ENCODE assay signal across 17 cellular contexts in the genomic region with DNA sequence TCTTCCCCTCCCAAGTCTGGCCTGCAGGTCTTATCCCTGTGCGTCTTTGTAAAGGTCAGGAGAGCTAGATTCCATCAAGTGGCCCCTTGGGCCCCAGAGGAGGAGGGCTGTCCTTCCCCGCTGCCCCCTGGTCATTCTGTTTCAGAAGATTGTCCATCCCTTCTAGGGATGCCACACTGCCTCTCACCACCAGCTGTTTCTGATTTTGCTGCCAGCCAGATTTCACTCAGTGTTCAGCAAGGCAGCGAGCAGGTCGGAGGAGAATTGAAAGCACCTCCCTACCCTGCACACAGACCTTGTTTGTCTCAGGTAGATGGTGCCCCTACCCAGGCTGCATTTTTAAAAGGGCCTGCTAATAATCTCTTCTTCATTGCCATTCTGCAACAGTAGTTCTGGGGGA. TPM values are rescaled to one million over a fixed set of nuclear protein-coding genes. Genes with fewer than 3 reads are reported as not detected.
A peak's percentile ranks its signal among the peaks of the same experiment; 100 is the strongest.
DNase-seq lines count a peak whose midpoint lies in the region; ATAC-seq and TF ChIP-seq lines count a peak whose summit lies in the region.
"Had no signal": no experiment of that assay in that cellular context is flagged by ENCODE, and none has a peak within 500 bp of the region (broad histone marks: within the 10 kb centered on the region; RNA-seq: fewer than 3 reads in every experiment).

No MANE protein-coding gene starts in this region.

- H3K4me3 ChIP-seq in BLaER1 (no peak overlapping the region), adipocyte (ENCODE audit: low read length) (no peak overlapping the region), mesodermal cell (ENCODE audit: extremely low read depth, insufficient read depth, low read length, poor library complexity, severe bottlenecking) (no peak overlapping the region), upper lobe of left lung (no peak overlapping the region)
- H3K4me3 ChIP-seq: GM23338 had no signal

- H3K27ac ChIP-seq in BLaER1 (no peak overlapping the region), mesodermal cell (ENCODE audit: low read depth, low read length, severe bottlenecking) (peak overlapping the region; percentile 10), upper lobe of left lung (no peak overlapping the region)

- H3K9me3 Mint-ChIP-seq in HFFc6 = no peaks in the 10 kb centered on the region
- H3K9me3 Mint-ChIP-seq: CD4-positive, CD25-positive, alpha-beta regulatory T cell; CD8-positive, alpha-beta memory T cell; GM23338 had no signal

- H3K4me1 ChIP-seq in BLaER1 (peaks cover 14% of the 10 kb centered on the region), adipocyte (ENCODE audit: control insufficient read depth, insufficient read depth, low read length) (no peaks in the 10 kb centered on the region), mesodermal cell (ENCODE audit: control insufficient read depth, insufficient read depth, low read length, poor library complexity, severe bottlenecking) (peaks cover 23% of the 10 kb centered on the region), upper lobe of left lung (no peaks in the 10 kb centered on the region)

- no peak for DNase-seq in HFFc6
- DNase-seq in adipocyte (ENCODE audit: low read depth) = peak; percentile 23
- no peak for DNase-seq in mesenteric fat pad (ENCODE audit: low spot score)
- DNase-seq in upper lobe of left lung = no peak
- DNase-seq in NCI-H69 (lab: John Stamatoyannopoulos, UW) = no peak
- DNase-seq: 8988T; C1 segment of cervical spinal cord; CD4-positive, CD25-positive, alpha-beta regulatory T cell; CD8-positive, alpha-beta memory T cell; COR-L47; DMS 273 treated with DMSO at 0.1 percent for 48 hours; DMS53; DND-41 had no signal

- TF ChIP-seq CTCF in HFFc6 (IDR thresholded peaks at IDR 0.05) (no peak), upper lobe of left lung (IDR thresholded peaks at IDR 0.05) (no peak)

- no peak overlapping the region; the same call in 1 of the 2 replicates for H3K9ac ChIP-seq in BLaER1
- H3K9ac ChIP-seq in adipocyte (ENCODE audit: low read length) = no peak overlapping the region

- peaks cover 2% of the 10 kb centered on the region; the same call in 1 of the 2 replicates for H3K27me3 Mint-ChIP-seq in HFFc6 (ENCODE audit: insufficient read depth)
- H3K27me3 Mint-ChIP-seq: CD4-positive, CD25-positive, alpha-beta regulatory T cell; CD8-positive, alpha-beta memory T cell had no signal

- no peaks in the 10 kb centered on the region for H3K27me3 ChIP-seq in BLaER1
- no peaks in the 10 kb centered on the region for H3K27me3 ChIP-seq in adipocyte (replicated peaks; ENCODE audit: control insufficient read depth, insufficient read depth, low read length)
- no peaks in the 10 kb centered on the region for H3K27me3 ChIP-seq in upper lobe of left lung

- peak overlapping the region; percentile 58 for H3K4me3 Mint-ChIP-seq in HFFc6
- H3K4me3 Mint-ChIP-seq: CD8-positive, alpha-beta memory T cell; GM23338 had no signal

- no peaks in the 10 kb centered on the region for H3K9me3 ChIP-seq in BLaER1
- no peaks in the 10 kb centered on the region for H3K9me3 ChIP-seq in adipocyte (ENCODE audit: control insufficient read depth, low read length)
- no peaks in the 10 kb centered on the region for H3K9me3 ChIP-seq in mesodermal cell (ENCODE audit: control insufficient read depth, low read length)
- H3K9me3 ChIP-seq in upper lobe of left lung = no peaks in the 10 kb centered on the region

- TF ChIP-seq POLR2A in upper lobe of left lung (IDR thresholded peaks at IDR 0.05) = no peak

- peaks cover 34% of the 10 kb centered on the region for H3K4me1 Mint-ChIP-seq in HFFc6 (ENCODE audit: low read depth)
- H3K4me1 Mint-ChIP-seq: CD8-positive, alpha-beta memory T cell; GM23338 had no signal

- 98 to 100% methylated on average over 3 to 4 of the region's 4 CpGs for WGBS in mesodermal cell (ENCODE audit: insufficient coverage in 2 of 2), 2 experiments
- WGBS in upper lobe of left lung, 2 donors = 95 to 96% methylated on average over 4 of the region's 4 CpGs

- no peak for TF ChIP-seq EP300 in upper lobe of left lung (IDR thresholded peaks at IDR 0.05)

- H3K27ac Mint-ChIP-seq in HFFc6 = peak overlapping the region; percentile 94
- H3K27ac Mint-ChIP-seq: GM23338 had no signal

- peaks cover 10% of the 10 kb centered on the region; the same call in 1 of the 2 replicates for H4K20me1 ChIP-seq in BLaER1

- H3K36me3 ChIP-seq in BLaER1 (peaks cover 85% of the 10 kb centered on the region), adipocyte (ENCODE audit: control insufficient read depth, insufficient read depth, low read length, severe bottlenecking) (peaks cover 89% of the 10 kb centered on the region), mesodermal cell (ENCODE audit: control insufficient read depth, insufficient read depth, low read length) (peaks cover 74% of the 10 kb centered on the region), upper lobe of left lung (peaks cover 7 to 95% (median 68%) of the 10 kb centered on the region in 4 donors)

- ATAC-seq in upper lobe of left lung (ENCODE audit: low FRiP score in 2 of 2) = no peak
- no peak for ATAC-seq in HG02642 (IDR thresholded peaks at IDR 0.05; ENCODE audit: poor library complexity, unreplicated experiment)
- ATAC-seq: GM23338 had no signal

- H3K4me2 ChIP-seq in BLaER1 = peak overlapping the region; percentile 36
- H3K4me2 ChIP-seq: GM23338 had no signal

- peaks cover 6% of the 10 kb centered on the region; the same call in 1 of the 2 replicates for H3K36me3 Mint-ChIP-seq in HFFc6 (ENCODE audit: low read depth)

RNA-seq across cellular contexts. Expression of a gene that starts 21.7 kb away (rescaled TPM):
- 10 to 100 TPM; 40.9 to 50.7 (median 46.6) TPM for total RNA-seq in HFFc6 (2021; fragmentation: NEBNext Ultra II Directional; extraction: Animal tissue kit (Norgen Biotek cat#: 25700))
- polyA plus RNA-seq in mesodermal cell (2013, experiment 1 of 2) = 35.2 TPM
- 24.6 TPM for polyA plus RNA-seq in mesodermal cell (2013, experiment 2 of 2)
- total RNA-seq in mesenteric fat pad = 37.8 TPM
- total RNA-seq in upper lobe of left lung = 10 to 100 TPM; 16.1 to 78.6 (median 41.7) TPM

RNA-seq across cellular contexts. Expression of a gene that starts 49.4 kb away (rescaled TPM):
- total RNA-seq in HFFc6 (2021; fragmentation: NEBNext Ultra II Directional; extraction: Animal tissue kit (Norgen Biotek cat#: 25700)) = 10 to 100 TPM; 15.7 to 18.9 (median 17.5) TPM
- 178 TPM for polyA plus RNA-seq in mesodermal cell (2013, experiment 1 of 2)
- polyA plus RNA-seq in mesodermal cell (2013, experiment 2 of 2) = 224 TPM
- total RNA-seq in mesenteric fat pad (13.9 TPM), upper lobe of left lung (10 to 100 TPM; 21.6 to 49.4 (median 34.8) TPM)
